8 cellular contexts compared by ENCODE assay signal in genomic region chr20:7113577-7114466, GRCh38.
A peak's percentile ranks its signal among the peaks of the same experiment; 100 is the strongest.
DNase-seq lines count a peak whose midpoint lies in the region; ATAC-seq, FAIRE-seq and TF ChIP-seq lines count a peak whose summit lies in the region.

No MANE protein-coding gene starts in this region.

- H3K4me2 ChIP-seq in endothelial cell of umbilical vein (ENCODE audit: insufficient read depth, low read length): no peak overlapping the region
- peak overlapping the region; percentile 36 for H3K4me2 ChIP-seq in neural progenitor cell

- DNase-seq in MCF 10A (ENCODE audit: unreplicated experiment) (peak; percentile 70), breast epithelium (ENCODE audit: low spot score in 2 of 2) (no peak), NCI-H510A treated with DMSO at 0.1 percent for 48 hours (lab: John Stamatoyannopoulos, UW) (peak; percentile 86), endothelial cell of umbilical vein (ENCODE audit: low read depth, low spot score) (peak; percentile 53), neural progenitor cell (ENCODE audit: low spot score) (peak; percentile 83), ascending aorta (ENCODE audit: low spot score in 2 of 2) (no peak), activated gamma-delta T cell treated with Interleukin-2 at 50 U/mL for 16 hours (no peak)
- DNase-seq in stimulated activated naive B cell treated with anti-CD40 and anti-IgM and Interleukin-4, amounts not matched to agents 10 μg/mL and 1 μg/mL and 100 μg/mL, for 72 hours: no peak

- H3K9me3 ChIP-seq in breast epithelium: no peaks in the 10 kb centered on the region
- H3K9me3 ChIP-seq in endothelial cell of umbilical vein (replicated peaks; ENCODE audit: control insufficient read depth, insufficient read depth, low read length): no peaks in the 10 kb centered on the region
- no peaks in the 10 kb centered on the region for H3K9me3 ChIP-seq in neural progenitor cell (ENCODE audit: low read depth)
- H3K9me3 ChIP-seq in ascending aorta: no peaks in the 10 kb centered on the region

- H3K4me1 Mint-ChIP-seq in MCF 10A (ENCODE audit: insufficient read depth, unreplicated experiment): peaks cover 8% of the 10 kb centered on the region
- H3K4me1 Mint-ChIP-seq in neural progenitor cell: peaks cover 15% of the 10 kb centered on the region
- no peaks in the 10 kb centered on the region for H3K4me1 Mint-ChIP-seq in stimulated activated naive B cell treated with anti-CD40 and anti-IgM and Interleukin-4, amounts not matched to agents 10 μg/mL and 1 μg/mL and 100 μg/mL, for 72 hours

- no peaks in the 10 kb centered on the region for H3F3A ChIP-seq in neural progenitor cell (ENCODE audit: low read depth)

- H3K9ac ChIP-seq in endothelial cell of umbilical vein (replicated peaks; ENCODE audit: extremely low read depth, insufficient read depth, low read length): no peak overlapping the region
- no peak overlapping the region for H3K9ac ChIP-seq in neural progenitor cell

- dilution Hi-C loops in endothelial cell of umbilical vein (cut with MboI; ENCODE audit: extremely low pct_ligation_motif_present, low sequenced_read_pairs): no loop called here

- intact Hi-C loops in MCF 10A (cut with micrococcal nuclease): loop anchor here (5.0 kb wide), 5 partner anchors 158 to 813 kb away; no protein-coding TSS in a partner anchor
- intact Hi-C loops in breast epithelium (cut with DNase I; ENCODE audit: low total_unique reads): no loop called here
- intact Hi-C loops in endothelial cell of umbilical vein (cut with micrococcal nuclease): loop anchor here (5.0 kb wide), 4 partner anchors 173 to 813 kb away; no protein-coding TSS in a partner anchor
- intact Hi-C loops in ascending aorta (cut with DNase I): no loop called here

- H3K79me2 ChIP-seq in endothelial cell of umbilical vein (ENCODE audit: control insufficient read depth, insufficient read depth, low read length): no peaks in the 10 kb centered on the region
- no peaks in the 10 kb centered on the region for H3K79me2 ChIP-seq in neural progenitor cell (ENCODE audit: low read depth)

- no peaks in the 10 kb centered on the region for H3K9me3 Mint-ChIP-seq in MCF 10A (ENCODE audit: unreplicated experiment)
- H3K9me3 Mint-ChIP-seq in neural progenitor cell: peaks cover 4% of the 10 kb centered on the region
- peaks cover 0 to 6% of the 10 kb centered on the region in 2 donors for H3K9me3 Mint-ChIP-seq in stimulated activated naive B cell treated with anti-CD40 and anti-IgM and Interleukin-4, amounts not matched to agents 10 μg/mL and 1 μg/mL and 100 μg/mL, for 72 hours

- no peak overlapping the region for H3K27ac ChIP-seq in breast epithelium
- no peak overlapping the region for H3K27ac ChIP-seq in endothelial cell of umbilical vein (ENCODE audit: insufficient read depth, low read depth, low read length)
- no peak overlapping the region for H3K27ac ChIP-seq in neural progenitor cell
- no peak overlapping the region for H3K27ac ChIP-seq in ascending aorta

- POLR2A ChIA-PET in MCF 10A (lab: Yijun Ruan, JAX) (interaction anchor here (0.9 to 1.2 kb wide), 2 partner anchors 258 to 312 kb away, joined by 3 read pairs; no protein-coding TSS in a partner anchor), endothelial cell of umbilical vein (lab: Charles Lee) (no interaction called here)

- ATAC-seq in stimulated activated naive B cell treated with anti-CD40 and anti-IgM and Interleukin-4, amounts not matched to agents 10 μg/mL and 1 μg/mL and 100 μg/mL, for 72 hours (replicated peaks): no peak

- H4K20me1 ChIP-seq in endothelial cell of umbilical vein (replicated peaks; ENCODE audit: control insufficient read depth, extremely low read depth, insufficient read depth, low read length): no peaks in the 10 kb centered on the region
- no peaks in the 10 kb centered on the region for H4K20me1 ChIP-seq in neural progenitor cell (ENCODE audit: low read depth)

- TF ChIP-seq CTCF in MCF 10A (IDR thresholded peaks at IDR 0.05; ENCODE audit: unreplicated experiment) (peak; percentile 67), breast epithelium (IDR thresholded peaks at IDR 0.05) (no peak), endothelial cell of umbilical vein (IDR thresholded peaks at IDR 0.05; ENCODE audit: extremely low read depth in 1 of 2, insufficient read depth in 1 of 2, low read depth in 1 of 2, low read length in 2 of 2) (peak; percentile 53 to 68), neural progenitor cell (IDR thresholded peaks at IDR 0.05) (peak; percentile 68), ascending aorta (IDR thresholded peaks at IDR 0.05) (no peak)

- no peaks in the 10 kb centered on the region for H3K9me1 ChIP-seq in endothelial cell of umbilical vein (replicated peaks; ENCODE audit: control insufficient read depth, extremely low read depth, insufficient read depth, low read length)

- no peak overlapping the region for H3K4me3 ChIP-seq in breast epithelium
- H3K4me3 ChIP-seq in endothelial cell of umbilical vein (replicated peaks in 1 of 3; ENCODE audit: insufficient read depth in 1 of 3, low read depth in 1 of 3, low read length in 3 of 3): no peak overlapping the region
- H3K4me3 ChIP-seq in neural progenitor cell: no peak overlapping the region
- H3K4me3 ChIP-seq in ascending aorta: no peak overlapping the region

- H2AFZ ChIP-seq in endothelial cell of umbilical vein (ENCODE audit: low read depth, low read length): no peak overlapping the region
- H2AFZ ChIP-seq in neural progenitor cell (replicated peaks): peak overlapping the region; percentile 37

- peak; percentile 70 for FAIRE-seq in endothelial cell of umbilical vein (lab: Jason Lieb, UNC)

- H3K36me3 ChIP-seq in breast epithelium (no peaks in the 10 kb centered on the region), endothelial cell of umbilical vein (ENCODE audit: control insufficient read depth in 2 of 2, extremely low read depth in 1 of 2, insufficient read depth in 2 of 2, low read length in 2 of 2) (no peaks in the 10 kb centered on the region), neural progenitor cell (no peaks in the 10 kb centered on the region), ascending aorta (no peaks in the 10 kb centered on the region)

- TF ChIP-seq POLR2A in breast epithelium (IDR thresholded peaks at IDR 0.05) (no peak), endothelial cell of umbilical vein (IDR thresholded peaks at IDR 0.05; ENCODE audit: low read depth, low read length) (no peak)

- H3K36me3 Mint-ChIP-seq in MCF 10A (ENCODE audit: insufficient read depth, unreplicated experiment) (no peaks in the 10 kb centered on the region), neural progenitor cell (no peaks in the 10 kb centered on the region)
- H3K36me3 Mint-ChIP-seq in stimulated activated naive B cell treated with anti-CD40 and anti-IgM and Interleukin-4, amounts not matched to agents 10 μg/mL and 1 μg/mL and 100 μg/mL, for 72 hours: no peaks in the 10 kb centered on the region

- H3K4me1 ChIP-seq in breast epithelium (no peaks in the 10 kb centered on the region), endothelial cell of umbilical vein (ENCODE audit: control insufficient read depth, extremely low read depth, insufficient read depth, low read length) (no peaks in the 10 kb centered on the region), neural progenitor cell (peaks cover 24% of the 10 kb centered on the region), ascending aorta (no peaks in the 10 kb centered on the region)

- BruUV-seq in MCF 10A (replicated peaks; lab: Mats Ljungman, UMichigan) (no TSS peak), endothelial cell of umbilical vein (replicated peaks; lab: Mats Ljungman, UMichigan) (no TSS peak)

- CTCF ChIA-PET in MCF 10A (lab: Yijun Ruan, JAX) (interaction anchor here (0.5 to 5.0 kb wide), 64 partner anchors 10 to 1608 kb away, joined by 3 to 47 read pairs (median 4); no protein-coding TSS in a partner anchor), endothelial cell of umbilical vein (lab: Charles Lee) (interaction anchor here (0.8 to 4.3 kb wide), 6 partner anchors 10 to 812 kb away, joined by 3 to 28 read pairs (median 6); no protein-coding TSS in a partner anchor)

- H3K27me3 ChIP-seq in breast epithelium: no peaks in the 10 kb centered on the region
- no peaks in the 10 kb centered on the region for H3K27me3 ChIP-seq in endothelial cell of umbilical vein (ENCODE audit: control insufficient read depth in 2 of 2, insufficient read depth in 2 of 2, low read length in 2 of 2)
- no peaks in the 10 kb centered on the region for H3K27me3 ChIP-seq in neural progenitor cell
- no peaks in the 10 kb centered on the region for H3K27me3 ChIP-seq in ascending aorta

- H3K27ac Mint-ChIP-seq in MCF 10A (ENCODE audit: low read depth, unreplicated experiment) (no peak overlapping the region), neural progenitor cell (no peak overlapping the region)
- H3K27ac Mint-ChIP-seq in stimulated activated naive B cell treated with anti-CD40 and anti-IgM and Interleukin-4, amounts not matched to agents 10 μg/mL and 1 μg/mL and 100 μg/mL, for 72 hours: no peak overlapping the region

- H3K27me3 Mint-ChIP-seq in MCF 10A (ENCODE audit: insufficient read depth, unreplicated experiment) (no peaks in the 10 kb centered on the region), neural progenitor cell (ENCODE audit: insufficient read depth, low read depth) (peaks cover 8% of the 10 kb centered on the region)
- H3K27me3 Mint-ChIP-seq in stimulated activated naive B cell treated with anti-CD40 and anti-IgM and Interleukin-4, amounts not matched to agents 10 μg/mL and 1 μg/mL and 100 μg/mL, for 72 hours: no peaks in the 10 kb centered on the region

- H3K4me3 Mint-ChIP-seq in MCF 10A (ENCODE audit: unreplicated experiment) (no peak overlapping the region), neural progenitor cell (peak overlapping the region; percentile 48)
- H3K4me3 Mint-ChIP-seq in stimulated activated naive B cell treated with anti-CD40 and anti-IgM and Interleukin-4, amounts not matched to agents 10 μg/mL and 1 μg/mL and 100 μg/mL, for 72 hours: no peak overlapping the region

TF ChIP-seq in endothelial cell of umbilical vein, 7 proteins besides CTCF, POLR2A, EP300 and RAD21:
- TF ChIP-seq GATA2 (IDR thresholded peaks at IDR 0.05; ENCODE audit: insufficient read depth, insufficient read length, low read depth, low read length) (no peak), FOS (IDR thresholded peaks at IDR 0.05; ENCODE audit: borderline replicate concordance, insufficient read depth, low read length) (no peak), JUN (IDR thresholded peaks at IDR 0.05; ENCODE audit: borderline replicate concordance, insufficient read depth, insufficient read length, low read depth) (no peak), EZH2 (IDR thresholded peaks at IDR 0.05; ENCODE audit: borderline replicate concordance, low read depth, low read length, severe bottlenecking) (no peak)

Comparison
In these comparisons a context has a peak if more than half of its experiments do, and no peak if none do; other contexts are left out.
1. DNase-seq: peak in MCF 10A (single experiment), NCI-H510A treated with DMSO at 0.1 percent for 48 hours (single experiment), endothelial cell of umbilical vein (single experiment) and neural progenitor cell (single experiment); none in breast epithelium (0 of 2), ascending aorta (0 of 2), stimulated activated naive B cell treated with anti-CD40 and anti-IgM and Interleukin-4, amounts not matched to agents 10 μg/mL and 1 μg/mL and 100 μg/mL, for 72 hours (single experiment) and activated gamma-delta T cell treated with Interleukin-2 at 50 U/mL for 16 hours (single experiment).
2. CTCF ChIP-seq: peak in MCF 10A (single experiment), endothelial cell of umbilical vein (2 of 2) and neural progenitor cell (single experiment); none in breast epithelium (0 of 3) and ascending aorta (0 of 3).
3. intact Hi-C loops: an anchor here in MCF 10A (5.0 kb wide) and endothelial cell of umbilical vein (5.0 kb wide); none called in breast epithelium and ascending aorta.